In genomic region chr20:38926934-38927616, GRCh38 we compare ENCODE assay signal across 8 cellular contexts. TPM values are rescaled to one million over a fixed set of nuclear protein-coding genes. Genes with fewer than 3 reads are reported as not detected.
DNase-seq lines count a peak whose midpoint lies in the region; ATAC-seq and TF ChIP-seq lines count a peak whose summit lies in the region.

No MANE protein-coding gene starts in this region.

- DNase-seq in Daoy (ENCODE audit: low read depth) (peak; percentile 26), GM23248 (peak; percentile 54), SJCRH30 (peak; percentile 38 to 50), foreskin keratinocyte (no peak), midbrain (lab: John Stamatoyannopoulos, UW) (no peak)

- H3K27me3 ChIP-seq in GM23248 (replicated peaks; ENCODE audit: insufficient read depth) (no peaks in the 10 kb centered on the region), SJCRH30 (no peaks in the 10 kb centered on the region), foreskin keratinocyte (peaks cover 3% of the 10 kb centered on the region)

- no peaks in the 10 kb centered on the region for H3K9me2 ChIP-seq in GM23248 (ENCODE audit: insufficient read depth)

- H4K20me1 ChIP-seq in GM23248 (ENCODE audit: insufficient read depth): no peaks in the 10 kb centered on the region

- H3K27ac ChIP-seq in GM23248: no peak overlapping the region
- H3K27ac ChIP-seq in SJCRH30: peak overlapping the region; percentile 77
- H3K27ac ChIP-seq in foreskin keratinocyte: peak overlapping the region; percentile 13
- H3K27ac ChIP-seq in skin epidermis: peak overlapping the region in 11 of 21 experiments; percentile 15 to 70 (median 48)

- H3K36me3 ChIP-seq in GM23248 (ENCODE audit: low read depth): no peaks in the 10 kb centered on the region
- H3K36me3 ChIP-seq in SJCRH30: peaks cover 11% of the 10 kb centered on the region

- peak overlapping the region; percentile 72 for H3K9ac ChIP-seq in GM23248

- 6 to 8% methylated on average over 16 to 26 of the region's 27 CpGs for WGBS in GM23248 (ENCODE audit: low coverage in 1 of 2, low lambda C conversion rate in 2 of 2, missing lambda C conversion rate in 2 of 2), 2 experiments

- peaks cover 55% of the 10 kb centered on the region for H3K79me2 ChIP-seq in GM23248 (ENCODE audit: insufficient read depth)

- no peak for TF ChIP-seq CTCF in foreskin keratinocyte (conservative IDR thresholded peaks at IDR 0.05)

- H2AFZ ChIP-seq in GM23248: peak overlapping the region; percentile 73

- H3K9me3 ChIP-seq in GM23248 (ENCODE audit: low read depth) (no peaks in the 10 kb centered on the region), SJCRH30 (replicated peaks) (no peaks in the 10 kb centered on the region)

- in situ Hi-C loops in GM23248 (cut with MboI): no loop called here

- peak overlapping the region; percentile 82 for H3K4me2 ChIP-seq in GM23248 (ENCODE audit: unreplicated experiment)

- H3K4me1 ChIP-seq in GM23248 (ENCODE audit: insufficient read depth) (no peaks in the 10 kb centered on the region), SJCRH30 (peaks cover 11% of the 10 kb centered on the region), foreskin keratinocyte (peaks cover 7% of the 10 kb centered on the region)

- no peak for ATAC-seq in foreskin keratinocyte
- no peak for ATAC-seq in GM18502 (IDR thresholded peaks at IDR 0.05; ENCODE audit: poor library complexity, unreplicated experiment)
- ATAC-seq in GM18870 (IDR thresholded peaks at IDR 0.05; ENCODE audit: unreplicated experiment): no peak

- H3K4me3 ChIP-seq in GM23248: peak overlapping the region; percentile 76
- H3K4me3 ChIP-seq in SJCRH30: peak overlapping the region; percentile 89
- peak overlapping the region; percentile 52 to 81 (median 69) for H3K4me3 ChIP-seq in skin epidermis

- no peaks in the 10 kb centered on the region for H3F3A ChIP-seq in GM23248 (ENCODE audit: insufficient read depth)

RNA-seq across cellular contexts. Expression of gene FAM83D, which starts 0.9 kb away (rescaled TPM):
- total RNA-seq in Daoy (2014; rRNA removed; shearing (Covaris generic)): 73.0 and 84.1 TPM in 2 replicates
- 18.2 and 19.0 TPM in 2 replicates for total RNA-seq in GM23248 (2014; rRNA removed; shearing (Covaris generic))
- polyA plus RNA-seq in GM23248 (2016; fragmentation: Nextera tagmentation; extraction: Ambion mirVana) (11.4 and 13.1 TPM in 2 replicates), foreskin keratinocyte (24.9 and 36.6 TPM in 2 replicates)
- total RNA-seq in SJCRH30 (2014; rRNA removed; shearing (Covaris generic)): 87.9 and 96.6 TPM in 2 replicates
- total RNA-seq in foreskin keratinocyte: 38.1 and 51.8 TPM in 2 replicates

RNA-seq across cellular contexts. Expression of gene DHX35, which starts 35.1 kb away (rescaled TPM):
- total RNA-seq in Daoy (2014; rRNA removed; shearing (Covaris generic)): 7.1 and 8.9 TPM in 2 replicates
- total RNA-seq in GM23248 (2014; rRNA removed; shearing (Covaris generic)): 10.7 and 17.1 TPM in 2 replicates
- polyA plus RNA-seq in GM23248 (2016; fragmentation: Nextera tagmentation; extraction: Ambion mirVana): 3.4 and 4.5 TPM in 2 replicates
- total RNA-seq in SJCRH30 (2014; rRNA removed; shearing (Covaris generic)): 25.1 and 29.3 TPM in 2 replicates
- 8.6 and 9.6 TPM in 2 replicates for total RNA-seq in foreskin keratinocyte
- 5.5 TPM in 2 replicates for polyA plus RNA-seq in foreskin keratinocyte

Comparison
In these comparisons a context has a peak if more than half of its experiments do, and no peak if none do; other contexts are left out.
1. DNase-seq: peak in Daoy (single experiment), GM23248 (single experiment) and SJCRH30 (2 of 2); none in foreskin keratinocyte (0 of 2) and midbrain (single experiment).
2. Peak in every context shown above with its lines, with median percentiles within 50 percentile points of each other: H3K4me3 ChIP-seq.